In the genomic region with DNA sequence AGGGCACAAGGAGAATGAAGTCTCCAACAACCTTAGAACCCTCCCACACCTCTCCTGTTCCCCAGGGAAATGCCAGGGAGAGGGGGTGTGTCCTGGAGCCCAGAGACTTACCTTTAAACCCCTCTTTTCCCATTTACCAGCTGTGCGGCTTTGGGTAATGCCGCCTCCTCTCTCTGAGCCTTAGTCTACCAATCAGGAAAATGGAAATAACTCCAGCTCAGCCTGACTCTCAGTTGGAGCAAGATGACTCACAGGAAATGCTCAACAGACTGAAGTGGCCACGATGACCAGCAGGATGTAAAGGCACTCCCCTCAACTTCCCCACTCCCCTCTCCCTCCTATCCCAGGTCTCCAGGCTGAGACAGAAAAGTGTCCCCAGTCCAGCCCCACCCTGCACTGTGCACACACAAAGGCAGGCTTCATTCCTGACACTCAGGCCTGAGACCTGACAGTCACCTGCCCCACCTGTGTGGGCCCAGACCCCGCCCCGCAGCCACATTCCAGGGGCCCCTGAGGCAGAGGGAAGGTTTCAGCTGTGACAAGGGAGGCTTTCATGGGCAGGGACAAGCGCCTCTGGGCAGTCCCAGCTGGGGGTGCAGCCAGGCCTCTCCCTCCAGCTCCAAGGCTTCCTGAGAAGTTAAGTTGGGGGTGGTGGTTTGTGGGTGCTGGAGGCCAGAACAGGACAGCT, we compare ENCODE assay signal across 1 cellular context.
TF ChIP-seq lines count a peak whose summit lies in the region.

No MANE protein-coding gene starts in this region.

TF ChIP-seq in GM23338, 12 proteins besides CTCF, POLR2A, EP300 and RAD21 (continued from another document):
- TF ChIP-seq, protein P1, sequence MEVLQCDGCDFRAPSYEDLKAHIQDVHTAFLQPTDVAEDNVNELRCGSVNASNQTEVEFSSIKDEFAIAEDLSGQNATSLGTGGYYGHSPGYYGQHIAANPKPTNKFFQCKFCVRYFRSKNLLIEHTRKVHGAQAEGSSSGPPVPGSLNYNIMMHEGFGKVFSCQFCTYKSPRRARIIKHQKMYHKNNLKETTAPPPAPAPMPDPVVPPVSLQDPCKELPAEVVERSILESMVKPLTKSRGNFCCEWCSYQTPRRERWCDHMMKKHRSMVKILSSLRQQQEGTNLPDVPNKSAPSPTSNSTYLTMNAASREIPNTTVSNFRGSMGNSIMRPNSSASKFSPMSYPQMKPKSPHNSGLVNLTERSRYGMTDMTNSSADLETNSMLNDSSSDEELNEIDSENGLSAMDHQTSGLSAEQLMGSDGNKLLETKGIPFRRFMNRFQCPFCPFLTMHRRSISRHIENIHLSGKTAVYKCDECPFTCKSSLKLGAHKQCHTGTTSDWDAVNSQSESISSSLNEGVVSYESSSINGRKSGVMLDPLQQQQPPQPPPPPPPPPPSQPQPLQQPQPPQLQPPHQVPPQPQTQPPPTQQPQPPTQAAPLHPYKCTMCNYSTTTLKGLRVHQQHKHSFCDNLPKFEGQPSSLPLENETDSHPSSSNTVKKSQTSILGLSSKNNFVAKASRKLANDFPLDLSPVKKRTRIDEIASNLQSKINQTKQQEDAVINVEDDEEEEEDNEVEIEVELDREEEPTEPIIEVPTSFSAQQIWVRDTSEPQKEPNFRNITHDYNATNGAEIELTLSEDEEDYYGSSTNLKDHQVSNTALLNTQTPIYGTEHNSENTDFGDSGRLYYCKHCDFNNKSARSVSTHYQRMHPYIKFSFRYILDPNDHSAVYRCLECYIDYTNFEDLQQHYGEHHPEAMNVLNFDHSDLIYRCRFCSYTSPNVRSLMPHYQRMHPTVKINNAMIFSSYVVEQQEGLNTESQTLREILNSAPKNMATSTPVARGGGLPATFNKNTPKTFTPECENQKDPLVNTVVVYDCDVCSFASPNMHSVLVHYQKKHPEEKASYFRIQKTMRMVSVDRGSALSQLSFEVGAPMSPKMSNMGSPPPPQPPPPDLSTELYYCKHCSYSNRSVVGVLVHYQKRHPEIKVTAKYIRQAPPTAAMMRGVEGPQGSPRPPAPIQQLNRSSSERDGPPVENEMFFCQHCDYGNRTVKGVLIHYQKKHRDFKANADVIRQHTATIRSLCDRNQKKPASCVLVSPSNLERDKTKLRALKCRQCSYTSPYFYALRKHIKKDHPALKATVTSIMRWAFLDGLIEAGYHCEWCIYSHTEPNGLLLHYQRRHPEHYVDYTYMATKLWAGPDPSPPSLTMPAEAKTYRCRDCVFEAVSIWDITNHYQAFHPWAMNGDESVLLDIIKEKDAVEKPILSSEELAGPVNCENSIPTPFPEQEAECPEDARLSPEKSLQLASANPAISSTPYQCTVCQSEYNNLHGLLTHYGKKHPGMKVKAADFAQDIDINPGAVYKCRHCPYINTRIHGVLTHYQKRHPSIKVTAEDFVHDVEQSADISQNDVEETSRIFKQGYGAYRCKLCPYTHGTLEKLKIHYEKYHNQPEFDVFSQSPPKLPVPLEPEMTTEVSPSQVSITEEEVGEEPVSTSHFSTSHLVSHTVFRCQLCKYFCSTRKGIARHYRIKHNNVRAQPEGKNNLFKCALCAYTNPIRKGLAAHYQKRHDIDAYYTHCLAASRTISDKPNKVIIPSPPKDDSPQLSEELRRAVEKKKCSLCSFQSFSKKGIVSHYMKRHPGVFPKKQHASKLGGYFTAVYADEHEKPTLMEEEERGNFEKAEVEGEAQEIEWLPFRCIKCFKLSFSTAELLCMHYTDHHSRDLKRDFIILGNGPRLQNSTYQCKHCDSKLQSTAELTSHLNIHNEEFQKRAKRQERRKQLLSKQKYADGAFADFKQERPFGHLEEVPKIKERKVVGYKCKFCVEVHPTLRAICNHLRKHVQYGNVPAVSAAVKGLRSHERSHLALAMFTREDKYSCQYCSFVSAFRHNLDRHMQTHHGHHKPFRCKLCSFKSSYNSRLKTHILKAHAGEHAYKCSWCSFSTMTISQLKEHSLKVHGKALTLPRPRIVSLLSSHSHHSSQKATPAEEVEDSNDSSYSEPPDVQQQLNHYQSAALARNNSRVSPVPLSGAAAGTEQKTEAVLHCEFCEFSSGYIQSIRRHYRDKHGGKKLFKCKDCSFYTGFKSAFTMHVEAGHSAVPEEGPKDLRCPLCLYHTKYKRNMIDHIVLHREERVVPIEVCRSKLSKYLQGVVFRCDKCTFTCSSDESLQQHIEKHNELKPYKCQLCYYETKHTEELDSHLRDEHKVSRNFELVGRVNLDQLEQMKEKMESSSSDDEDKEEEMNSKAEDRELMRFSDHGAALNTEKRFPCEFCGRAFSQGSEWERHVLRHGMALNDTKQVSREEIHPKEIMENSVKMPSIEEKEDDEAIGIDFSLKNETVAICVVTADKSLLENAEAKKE (CRISPR knock-in tag; IDR thresholded peaks at IDR 0.05), result no peak
- no peak for TF ChIP-seq ZNF114 (CRISPR knock-in tag; IDR thresholded peaks at IDR 0.05)
